In genomic region chr13:95644611-95645052, GRCh38 we compare ENCODE assay signal across 8 cellular contexts. TPM values are rescaled to one million over a fixed set of nuclear protein-coding genes. Genes with fewer than 3 reads are reported as not detected.
DNase-seq lines count a peak whose midpoint lies in the region; ATAC-seq and TF ChIP-seq lines count a peak whose summit lies in the region.

A gene with protein sequence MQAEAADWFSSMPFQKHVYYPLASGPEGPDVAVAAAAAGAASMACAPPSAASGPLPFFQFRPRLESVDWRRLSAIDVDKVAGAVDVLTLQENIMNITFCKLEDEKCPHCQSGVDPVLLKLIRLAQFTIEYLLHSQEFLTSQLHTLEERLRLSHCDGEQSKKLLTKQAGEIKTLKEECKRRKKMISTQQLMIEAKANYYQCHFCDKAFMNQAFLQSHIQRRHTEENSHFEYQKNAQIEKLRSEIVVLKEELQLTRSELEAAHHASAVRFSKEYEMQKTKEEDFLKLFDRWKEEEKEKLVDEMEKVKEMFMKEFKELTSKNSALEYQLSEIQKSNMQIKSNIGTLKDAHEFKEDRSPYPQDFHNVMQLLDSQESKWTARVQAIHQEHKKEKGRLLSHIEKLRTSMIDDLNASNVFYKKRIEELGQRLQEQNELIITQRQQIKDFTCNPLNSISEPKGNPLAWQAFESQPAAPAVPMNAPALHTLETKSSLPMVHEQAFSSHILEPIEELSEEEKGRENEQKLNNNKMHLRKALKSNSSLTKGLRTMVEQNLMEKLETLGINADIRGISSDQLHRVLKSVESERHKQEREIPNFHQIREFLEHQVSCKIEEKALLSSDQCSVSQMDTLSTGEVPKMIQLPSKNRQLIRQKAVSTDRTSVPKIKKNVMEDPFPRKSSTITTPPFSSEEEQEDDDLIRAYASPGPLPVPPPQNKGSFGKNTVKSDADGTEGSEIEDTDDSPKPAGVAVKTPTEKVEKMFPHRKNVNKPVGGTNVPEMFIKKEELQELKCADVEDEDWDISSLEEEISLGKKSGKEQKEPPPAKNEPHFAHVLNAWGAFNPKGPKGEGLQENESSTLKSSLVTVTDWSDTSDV (minus strand): TSS chr13:95644706. CDS start chr13:95642029, 2,677 bp downstream.

- no peaks in the 10 kb centered on the region for H3K9me3 Mint-ChIP-seq in activated naive CD4-positive, alpha-beta T cell treated with anti-CD3 and anti-CD28 coated beads, Interleukin-2, amount 50 U/mL, for 24 hours

- ATAC-seq in HG02852 (IDR thresholded peaks at IDR 0.05; ENCODE audit: unreplicated experiment) (peak; percentile 83), right cardiac atrium (peak; percentile 96), GM21717 (IDR thresholded peaks at IDR 0.05; ENCODE audit: unreplicated experiment) (no peak)

- no peaks in the 10 kb centered on the region for H3K79me2 ChIP-seq in parathyroid adenoma

- peak within 1 kb of the TSS; percentile 74 for H3K4me2 ChIP-seq in parathyroid adenoma (ENCODE audit: low read length)

- H3K4me1 ChIP-seq in ascending aorta (peaks cover 4 to 7% of the 10 kb centered on the region in 2 donors), right cardiac atrium (ENCODE audit: control insufficient read depth, insufficient read depth, low read length) (no peaks in the 10 kb centered on the region), parathyroid adenoma (no peaks in the 10 kb centered on the region)

- H3K9me3 ChIP-seq in ascending aorta (no peaks in the 10 kb centered on the region), right cardiac atrium (ENCODE audit: control insufficient read depth, low read length) (no peaks in the 10 kb centered on the region), parathyroid adenoma (ENCODE audit: control insufficient read depth, low read length) (no peaks in the 10 kb centered on the region)

- H3K27me3 ChIP-seq in ascending aorta = no peaks in the 10 kb centered on the region
- no peaks in the 10 kb centered on the region for H3K27me3 ChIP-seq in right cardiac atrium (ENCODE audit: control insufficient read depth, insufficient read depth)
- no peaks in the 10 kb centered on the region for H3K27me3 ChIP-seq in parathyroid adenoma (ENCODE audit: control insufficient read depth, insufficient read depth, low read length)

- peak within 1 kb of the TSS; percentile 83 for H2AFZ ChIP-seq in parathyroid adenoma

- H3K36me3 ChIP-seq in ascending aorta = no peaks in the 10 kb centered on the region
- H3K36me3 ChIP-seq in parathyroid adenoma (ENCODE audit: control insufficient read depth, insufficient read depth, low read length) = no peaks in the 10 kb centered on the region

- H3K4me3 ChIP-seq in ascending aorta = peak within 1 kb of the TSS; percentile 66 to 77
- H3K4me3 ChIP-seq in right cardiac atrium (ENCODE audit: low read length) = peak within 1 kb of the TSS; percentile 74
- H3K4me3 ChIP-seq in parathyroid adenoma (ENCODE audit: low read depth, low read length) = peak within 1 kb of the TSS; percentile 8

- H3K27ac Mint-ChIP-seq in activated naive CD4-positive, alpha-beta T cell treated with anti-CD3 and anti-CD28 coated beads, Interleukin-2, amount 50 U/mL, for 24 hours = no peak within 1 kb of the TSS

- H3K27me3 Mint-ChIP-seq in activated naive CD4-positive, alpha-beta T cell treated with anti-CD3 and anti-CD28 coated beads, Interleukin-2, amount 50 U/mL, for 24 hours = peaks cover 31% of the 10 kb centered on the region

- no peak for TF ChIP-seq CTCF in ascending aorta (IDR thresholded peaks at IDR 0.05)
- TF ChIP-seq CTCF in parathyroid adenoma (IDR thresholded peaks at IDR 0.05) = no peak

- H3K4me3 Mint-ChIP-seq in activated naive CD4-positive, alpha-beta T cell treated with anti-CD3 and anti-CD28 coated beads, Interleukin-2, amount 50 U/mL, for 24 hours = peak within 1 kb of the TSS; percentile 72

- H3K27ac ChIP-seq in ascending aorta (peak within 1 kb of the TSS; percentile 70 to 72), right cardiac atrium (ENCODE audit: low read length) (no peak within 1 kb of the TSS), parathyroid adenoma (peak within 1 kb of the TSS; percentile 32)

- H3K4me1 Mint-ChIP-seq in activated naive CD4-positive, alpha-beta T cell treated with anti-CD3 and anti-CD28 coated beads, Interleukin-2, amount 50 U/mL, for 24 hours = peaks cover 9% of the 10 kb centered on the region

- H3K36me3 Mint-ChIP-seq in activated naive CD4-positive, alpha-beta T cell treated with anti-CD3 and anti-CD28 coated beads, Interleukin-2, amount 50 U/mL, for 24 hours = peaks cover 3% of the 10 kb centered on the region

- intact Hi-C loops in ascending aorta (cut with DNase I) (loop anchor here (1.0 kb wide), 1 partner anchor 32 kb away; no protein-coding TSS in a partner anchor), right cardiac atrium (cut with DNase I) (no loop called here)

- DNase-seq in activated naive CD4-positive, alpha-beta T cell treated with anti-CD3 and anti-CD28 coated beads, Interleukin-2, amount 50 U/mL, for 16 hours = no peak
- DNase-seq in NCI-H526 treated with DMSO at 0.1 percent for 48 hours (lab: John Stamatoyannopoulos, UW) = peak; percentile 90
- peak in 1 of 2 donors; percentile 85 for DNase-seq in ascending aorta (ENCODE audit: low spot score in 2 of 2)
- peak; percentile 85 to 93 (median 93) for DNase-seq in right cardiac atrium

- H3K9ac ChIP-seq in parathyroid adenoma = no peak within 1 kb of the TSS

- under 1% methylated on average over 30 of the region's 30 CpGs for WGBS in right cardiac atrium

RNA-seq across cellular contexts. Expression of the gene that starts here (rescaled TPM):
- 12.7 TPM for total RNA-seq in ascending aorta
- total RNA-seq in right cardiac atrium = 1 to 10 TPM; 5.0 to 6.9 (median 6.3) TPM
- 3.4 TPM for polyA plus RNA-seq in right cardiac atrium

Comparison
In these comparisons a context has a peak if more than half of its experiments do, and no peak if none do; other contexts are left out.
1. H3K4me3 ChIP-seq: peak in every context shown above with its lines; median percentile 74 in right cardiac atrium; 72 in ascending aorta; 8 in parathyroid adenoma.